In the genomic region with DNA sequence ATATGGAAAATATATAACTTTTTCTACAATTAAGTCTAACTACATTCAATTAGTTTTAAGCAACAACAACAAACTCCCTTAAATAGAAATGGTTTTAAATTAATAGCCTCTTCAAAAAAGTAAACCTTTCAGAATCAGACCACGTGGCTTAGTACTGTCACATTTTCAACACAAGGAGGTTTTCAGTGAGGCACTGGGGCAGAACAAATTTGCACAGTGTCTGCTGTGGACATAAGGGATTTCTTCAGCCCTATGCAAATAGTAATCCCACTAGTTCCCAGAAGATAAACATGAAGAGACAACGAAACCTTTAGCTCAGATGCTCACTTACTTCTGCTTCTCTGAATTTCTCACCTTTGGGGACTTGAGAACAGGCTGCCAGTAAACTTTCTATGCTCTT, we compare ENCODE assay signal across 1 cellular context.
TF ChIP-seq lines count a peak whose summit lies in the region.

No MANE protein-coding gene starts in this region.

TF ChIP-seq in HepG2, 621 proteins besides CTCF, POLR2A, EP300 and RAD21 (continued from another document and continues in another):
- TF ChIP-seq, protein P1, sequence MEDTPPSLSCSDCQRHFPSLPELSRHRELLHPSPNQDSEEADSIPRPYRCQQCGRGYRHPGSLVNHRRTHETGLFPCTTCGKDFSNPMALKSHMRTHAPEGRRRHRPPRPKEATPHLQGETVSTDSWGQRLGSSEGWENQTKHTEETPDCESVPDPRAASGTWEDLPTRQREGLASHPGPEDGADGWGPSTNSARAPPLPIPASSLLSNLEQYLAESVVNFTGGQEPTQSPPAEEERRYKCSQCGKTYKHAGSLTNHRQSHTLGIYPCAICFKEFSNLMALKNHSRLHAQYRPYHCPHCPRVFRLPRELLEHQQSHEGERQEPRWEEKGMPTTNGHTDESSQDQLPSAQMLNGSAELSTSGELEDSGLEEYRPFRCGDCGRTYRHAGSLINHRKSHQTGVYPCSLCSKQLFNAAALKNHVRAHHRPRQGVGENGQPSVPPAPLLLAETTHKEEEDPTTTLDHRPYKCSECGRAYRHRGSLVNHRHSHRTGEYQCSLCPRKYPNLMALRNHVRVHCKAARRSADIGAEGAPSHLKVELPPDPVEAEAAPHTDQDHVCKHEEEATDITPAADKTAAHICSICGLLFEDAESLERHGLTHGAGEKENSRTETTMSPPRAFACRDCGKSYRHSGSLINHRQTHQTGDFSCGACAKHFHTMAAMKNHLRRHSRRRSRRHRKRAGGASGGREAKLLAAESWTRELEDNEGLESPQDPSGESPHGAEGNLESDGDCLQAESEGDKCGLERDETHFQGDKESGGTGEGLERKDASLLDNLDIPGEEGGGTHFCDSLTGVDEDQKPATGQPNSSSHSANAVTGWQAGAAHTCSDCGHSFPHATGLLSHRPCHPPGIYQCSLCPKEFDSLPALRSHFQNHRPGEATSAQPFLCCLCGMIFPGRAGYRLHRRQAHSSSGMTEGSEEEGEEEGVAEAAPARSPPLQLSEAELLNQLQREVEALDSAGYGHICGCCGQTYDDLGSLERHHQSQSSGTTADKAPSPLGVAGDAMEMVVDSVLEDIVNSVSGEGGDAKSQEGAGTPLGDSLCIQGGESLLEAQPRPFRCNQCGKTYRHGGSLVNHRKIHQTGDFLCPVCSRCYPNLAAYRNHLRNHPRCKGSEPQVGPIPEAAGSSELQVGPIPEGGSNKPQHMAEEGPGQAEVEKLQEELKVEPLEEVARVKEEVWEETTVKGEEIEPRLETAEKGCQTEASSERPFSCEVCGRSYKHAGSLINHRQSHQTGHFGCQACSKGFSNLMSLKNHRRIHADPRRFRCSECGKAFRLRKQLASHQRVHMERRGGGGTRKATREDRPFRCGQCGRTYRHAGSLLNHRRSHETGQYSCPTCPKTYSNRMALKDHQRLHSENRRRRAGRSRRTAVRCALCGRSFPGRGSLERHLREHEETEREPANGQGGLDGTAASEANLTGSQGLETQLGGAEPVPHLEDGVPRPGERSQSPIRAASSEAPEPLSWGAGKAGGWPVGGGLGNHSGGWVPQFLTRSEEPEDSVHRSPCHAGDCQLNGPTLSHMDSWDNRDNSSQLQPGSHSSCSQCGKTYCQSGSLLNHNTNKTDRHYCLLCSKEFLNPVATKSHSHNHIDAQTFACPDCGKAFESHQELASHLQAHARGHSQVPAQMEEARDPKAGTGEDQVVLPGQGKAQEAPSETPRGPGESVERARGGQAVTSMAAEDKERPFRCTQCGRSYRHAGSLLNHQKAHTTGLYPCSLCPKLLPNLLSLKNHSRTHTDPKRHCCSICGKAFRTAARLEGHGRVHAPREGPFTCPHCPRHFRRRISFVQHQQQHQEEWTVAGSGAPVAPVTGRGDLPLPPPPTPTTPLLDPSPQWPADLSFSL (CRISPR knock-in tag; IDR thresholded peaks at IDR 0.05): no peak
- no peak for TF ChIP-seq JUNB (CRISPR knock-in tag; IDR thresholded peaks at IDR 0.05; ENCODE audit: borderline replicate concordance)
- TF ChIP-seq HNRNPL (IDR thresholded peaks at IDR 0.05; ENCODE audit: low read depth, low read length): no peak
- TF ChIP-seq, protein P2, sequence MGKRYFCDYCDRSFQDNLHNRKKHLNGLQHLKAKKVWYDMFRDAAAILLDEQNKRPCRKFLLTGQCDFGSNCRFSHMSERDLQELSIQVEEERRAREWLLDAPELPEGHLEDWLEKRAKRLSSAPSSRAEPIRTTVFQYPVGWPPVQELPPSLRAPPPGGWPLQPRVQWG (CRISPR knock-in tag; IDR thresholded peaks at IDR 0.05; ENCODE audit: borderline replicate concordance, low read depth): no peak
- peak; percentile 63 for TF ChIP-seq HNF1A (IDR thresholded peaks at IDR 0.05; ENCODE audit: low read depth)
- TF ChIP-seq HNF1A (CRISPR knock-in tag; IDR thresholded peaks at IDR 0.05; ENCODE audit: borderline replicate concordance): peak; percentile 50; the same call in 1 of the 2 replicates
- TF ChIP-seq MATR3 (CRISPR knock-in tag; IDR thresholded peaks at IDR 0.05): no peak
- TF ChIP-seq CERS6 (CRISPR knock-in tag; IDR thresholded peaks at IDR 0.05): no peak
- TF ChIP-seq, protein P3, sequence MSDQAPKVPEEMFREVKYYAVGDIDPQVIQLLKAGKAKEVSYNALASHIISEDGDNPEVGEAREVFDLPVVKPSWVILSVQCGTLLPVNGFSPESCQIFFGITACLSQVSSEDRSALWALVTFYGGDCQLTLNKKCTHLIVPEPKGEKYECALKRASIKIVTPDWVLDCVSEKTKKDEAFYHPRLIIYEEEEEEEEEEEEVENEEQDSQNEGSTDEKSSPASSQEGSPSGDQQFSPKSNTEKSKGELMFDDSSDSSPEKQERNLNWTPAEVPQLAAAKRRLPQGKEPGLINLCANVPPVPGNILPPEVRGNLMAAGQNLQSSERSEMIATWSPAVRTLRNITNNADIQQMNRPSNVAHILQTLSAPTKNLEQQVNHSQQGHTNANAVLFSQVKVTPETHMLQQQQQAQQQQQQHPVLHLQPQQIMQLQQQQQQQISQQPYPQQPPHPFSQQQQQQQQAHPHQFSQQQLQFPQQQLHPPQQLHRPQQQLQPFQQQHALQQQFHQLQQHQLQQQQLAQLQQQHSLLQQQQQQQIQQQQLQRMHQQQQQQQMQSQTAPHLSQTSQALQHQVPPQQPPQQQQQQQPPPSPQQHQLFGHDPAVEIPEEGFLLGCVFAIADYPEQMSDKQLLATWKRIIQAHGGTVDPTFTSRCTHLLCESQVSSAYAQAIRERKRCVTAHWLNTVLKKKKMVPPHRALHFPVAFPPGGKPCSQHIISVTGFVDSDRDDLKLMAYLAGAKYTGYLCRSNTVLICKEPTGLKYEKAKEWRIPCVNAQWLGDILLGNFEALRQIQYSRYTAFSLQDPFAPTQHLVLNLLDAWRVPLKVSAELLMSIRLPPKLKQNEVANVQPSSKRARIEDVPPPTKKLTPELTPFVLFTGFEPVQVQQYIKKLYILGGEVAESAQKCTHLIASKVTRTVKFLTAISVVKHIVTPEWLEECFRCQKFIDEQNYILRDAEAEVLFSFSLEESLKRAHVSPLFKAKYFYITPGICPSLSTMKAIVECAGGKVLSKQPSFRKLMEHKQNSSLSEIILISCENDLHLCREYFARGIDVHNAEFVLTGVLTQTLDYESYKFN (CRISPR knock-in tag; conservative IDR thresholded peaks at IDR 0.05): peak; percentile 82
- no peak for TF ChIP-seq SCMH1 (CRISPR knock-in tag; IDR thresholded peaks at IDR 0.05; ENCODE audit: borderline replicate concordance)
- TF ChIP-seq, protein P4, sequence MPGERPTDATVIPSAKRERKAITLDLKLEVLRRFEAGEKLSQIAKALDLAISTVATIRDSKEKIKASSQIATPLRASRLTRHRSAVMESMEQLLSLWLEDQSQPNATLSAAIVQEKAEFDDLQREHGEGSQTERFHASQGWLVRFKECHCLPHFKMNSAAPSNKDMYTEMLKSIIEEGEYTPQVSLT (CRISPR knock-in tag; IDR thresholded peaks at IDR 0.05; ENCODE audit: borderline replicate concordance, low read depth): no peak
- TF ChIP-seq CBFB (CRISPR knock-in tag; IDR thresholded peaks at IDR 0.05): peak; percentile 53; the same call in 1 of the 2 replicates
- TF ChIP-seq, protein P5, sequence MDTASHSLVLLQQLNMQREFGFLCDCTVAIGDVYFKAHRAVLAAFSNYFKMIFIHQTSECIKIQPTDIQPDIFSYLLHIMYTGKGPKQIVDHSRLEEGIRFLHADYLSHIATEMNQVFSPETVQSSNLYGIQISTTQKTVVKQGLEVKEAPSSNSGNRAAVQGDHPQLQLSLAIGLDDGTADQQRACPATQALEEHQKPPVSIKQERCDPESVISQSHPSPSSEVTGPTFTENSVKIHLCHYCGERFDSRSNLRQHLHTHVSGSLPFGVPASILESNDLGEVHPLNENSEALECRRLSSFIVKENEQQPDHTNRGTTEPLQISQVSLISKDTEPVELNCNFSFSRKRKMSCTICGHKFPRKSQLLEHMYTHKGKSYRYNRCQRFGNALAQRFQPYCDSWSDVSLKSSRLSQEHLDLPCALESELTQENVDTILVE (CRISPR knock-in tag; IDR thresholded peaks at IDR 0.05): peak; percentile 82
- no peak for TF ChIP-seq ZNF432 (CRISPR knock-in tag; IDR thresholded peaks at IDR 0.05; ENCODE audit: borderline replicate concordance)
- no peak for TF ChIP-seq ZNF280B (CRISPR knock-in tag; IDR thresholded peaks at IDR 0.05; ENCODE audit: borderline replicate concordance)
- no peak for TF ChIP-seq ZBTB10 (CRISPR knock-in tag; IDR thresholded peaks at IDR 0.05; ENCODE audit: borderline replicate concordance)
- peak; percentile 69; the same call in 1 of the 2 replicates for TF ChIP-seq ZNF878 (CRISPR knock-in tag; IDR thresholded peaks at IDR 0.05)
- TF ChIP-seq PHB2 (IDR thresholded peaks at IDR 0.05; ENCODE audit: partially characterized antibody): no peak
- peak; percentile 97 for TF ChIP-seq FOXJ3 (CRISPR knock-in tag; IDR thresholded peaks at IDR 0.05; ENCODE audit: borderline replicate concordance)
- no peak for TF ChIP-seq ELK4 (CRISPR knock-in tag; IDR thresholded peaks at IDR 0.05; ENCODE audit: borderline replicate concordance)
- TF ChIP-seq SAP130 (CRISPR knock-in tag; IDR thresholded peaks at IDR 0.05; ENCODE audit: low read depth): peak; percentile 78
- peak; percentile 77 for TF ChIP-seq SOX13 (IDR thresholded peaks at IDR 0.05)
- peak in 1 of 2 experiments; percentile 92; a peak in 2 of 4 replicates for TF ChIP-seq SOX13 (CRISPR knock-in tag; conservative IDR thresholded peaks at IDR 0.05 in 1 of 2, IDR thresholded peaks at IDR 0.05 in 1 of 2)
- TF ChIP-seq EED (CRISPR knock-in tag; IDR thresholded peaks at IDR 0.05): no peak
- TF ChIP-seq SMARCE1 (IDR thresholded peaks at IDR 0.05; ENCODE audit: borderline replicate concordance): no peak
- TF ChIP-seq NR0B2 (CRISPR knock-in tag; IDR thresholded peaks at IDR 0.05): no peak
